8 cellular contexts compared by ENCODE assay signal in the genomic region with DNA sequence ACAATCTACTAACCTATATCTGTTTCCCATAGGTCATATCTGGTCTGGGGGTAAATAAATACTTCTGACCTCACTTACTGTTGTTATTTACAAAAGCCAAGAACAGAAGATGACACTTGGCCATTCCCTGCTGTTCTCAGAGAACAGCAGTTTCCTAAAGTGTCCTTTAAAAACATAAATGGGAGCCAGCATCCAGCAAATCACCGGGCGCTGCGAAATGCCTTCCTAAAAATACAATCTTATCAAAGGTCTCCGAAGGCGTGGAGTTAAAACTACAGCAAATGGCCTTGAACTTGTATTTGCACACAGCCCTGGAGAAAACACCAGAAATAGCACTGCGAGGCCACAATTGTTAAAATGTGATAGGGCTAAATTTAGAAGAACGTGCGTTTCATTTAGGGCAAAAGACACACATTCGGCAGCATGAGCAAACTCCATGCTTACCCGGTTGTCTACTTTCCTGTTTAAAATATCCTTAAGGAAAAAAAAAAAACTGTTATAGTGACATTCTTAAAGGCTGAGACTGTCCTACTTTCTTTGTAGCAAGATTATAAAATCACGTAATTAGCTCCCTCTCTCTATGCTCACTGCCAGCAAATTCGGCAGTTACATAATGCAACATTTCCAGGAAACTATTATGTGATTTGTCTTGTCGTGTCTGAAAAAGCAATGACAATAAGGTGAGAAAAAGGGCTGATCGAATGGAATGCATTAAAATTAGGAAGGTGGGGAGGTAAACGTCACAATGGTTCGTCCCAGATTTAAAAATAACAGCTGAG. TPM values are rescaled to one million over a fixed set of nuclear protein-coding genes. Genes with fewer than 3 reads are reported as not detected.
DNase-seq lines count a peak whose midpoint lies in the region; TF ChIP-seq lines count a peak whose summit lies in the region.

No MANE protein-coding gene starts in this region.

- H3K9ac ChIP-seq in liver (ENCODE audit: low read depth in 1 of 2, low read length in 2 of 2) = peak overlapping the region; percentile 88 to 95

- peak overlapping the region; percentile 71 to 94 (median 92) for H3K4me3 ChIP-seq in liver (ENCODE audit: low read depth in 1 of 3, low read length in 3 of 3)
- peak overlapping the region; percentile 68 to 82 for H3K4me3 ChIP-seq in testis

- H3K4me1 ChIP-seq in liver (ENCODE audit: control insufficient read depth in 4 of 4, insufficient read depth in 4 of 4, low read length in 3 of 4) (peaks cover 0 to 27% (median 19%) of the 10 kb centered on the region in 4 donors), testis (peaks cover 42% of the 10 kb centered on the region)

- peak; percentile 15 for DNase-seq in Daoy (ENCODE audit: low read depth)
- peak; percentile 32 for DNase-seq in NAMALWA (ENCODE audit: low spot score)
- DNase-seq in caudate nucleus (lab: John Stamatoyannopoulos, UW) = peak in 14 of 61 donors; percentile 5 to 64 (median 28)
- DNase-seq in testis = peak; percentile 74
- DNase-seq in Kasumi-1 (lab: John Stamatoyannopoulos, UW) = no peak
- no peak for DNase-seq in NCI-H2196 (lab: John Stamatoyannopoulos, UW; ENCODE audit: unreplicated experiment)
- no peak for DNase-seq in NCI-H2081 treated with DMSO at 0.1 percent for 48 hours (lab: John Stamatoyannopoulos, UW)

- no peaks in the 10 kb centered on the region for H3K9me3 ChIP-seq in liver (ENCODE audit: control insufficient read depth in 4 of 4, low read length in 3 of 4)
- no peaks in the 10 kb centered on the region for H3K9me3 ChIP-seq in testis

- no peaks in the 10 kb centered on the region for H3K27me3 ChIP-seq in liver (ENCODE audit: control insufficient read depth in 4 of 4, insufficient read depth in 4 of 4, low read length in 3 of 4)
- no peaks in the 10 kb centered on the region for H3K27me3 ChIP-seq in testis

- no peak for TF ChIP-seq RAD21 in liver (IDR thresholded peaks at IDR 0.05)

- intact Hi-C loops in testis (cut with DNase I; ENCODE audit: low total_unique reads) = no loop called here

- TF ChIP-seq POLR2A in testis (IDR thresholded peaks at IDR 0.05) = no peak

- WGBS in liver = 4% methylated on average over 16 of the region's 16 CpGs
- WGBS in testis, 2 donors = 0 to 1% methylated on average over 16 of the region's 16 CpGs

- TF ChIP-seq CTCF in liver (IDR thresholded peaks at IDR 0.05; ENCODE audit: low read depth, low read length, missing input control) (no peak), testis (IDR thresholded peaks at IDR 0.05) (peak in 1 of 3 experiments; percentile 5)

- H3K27ac ChIP-seq in caudate nucleus (ENCODE audit: low read depth, low read length) = peak overlapping the region; percentile 91
- peak overlapping the region; percentile 98 to 99 for H3K27ac ChIP-seq in liver (ENCODE audit: low read depth in 1 of 2, low read length in 2 of 2)
- peak overlapping the region; percentile 87 to 94 for H3K27ac ChIP-seq in testis

- H3K36me3 ChIP-seq in liver (ENCODE audit: control insufficient read depth in 4 of 4, insufficient read depth in 3 of 4, low read depth in 1 of 4, low read length in 3 of 4) (no peaks in the 10 kb centered on the region), testis (ENCODE audit: low read depth, missing control alignments) (no peaks in the 10 kb centered on the region)

TF ChIP-seq in liver, 16 proteins besides CTCF, POLR2A, EP300 and RAD21:
- TF ChIP-seq HNF4A (conservative IDR thresholded peaks at IDR 0.05) (peak; percentile 26 to 34), FOXA2 (IDR thresholded peaks at IDR 0.05) (no peak), JUND (IDR thresholded peaks at IDR 0.05) (peak in 1 of 2 donors; percentile 9), SP1 (IDR thresholded peaks at IDR 0.05) (peak; percentile 20), HNF4G (IDR thresholded peaks at IDR 0.05) (no peak), GABPA (IDR thresholded peaks at IDR 0.05 in 1 of 2, conservative IDR thresholded peaks at IDR 0.05 in 1 of 2) (no peak), TAF1 (conservative IDR thresholded peaks at IDR 0.05) (no peak), EGR1 (IDR thresholded peaks at IDR 0.05; ENCODE audit: low read depth in 2 of 2) (peak in 1 of 2 donors; percentile 11), RXRA (IDR thresholded peaks at IDR 0.05) (no peak), FOXA1 (IDR thresholded peaks at IDR 0.05) (no peak), NR2F2 (IDR thresholded peaks at IDR 0.05) (peak; percentile 53), YY1 (IDR thresholded peaks at IDR 0.05) (no peak)
- TF ChIP-seq, protein P1, sequence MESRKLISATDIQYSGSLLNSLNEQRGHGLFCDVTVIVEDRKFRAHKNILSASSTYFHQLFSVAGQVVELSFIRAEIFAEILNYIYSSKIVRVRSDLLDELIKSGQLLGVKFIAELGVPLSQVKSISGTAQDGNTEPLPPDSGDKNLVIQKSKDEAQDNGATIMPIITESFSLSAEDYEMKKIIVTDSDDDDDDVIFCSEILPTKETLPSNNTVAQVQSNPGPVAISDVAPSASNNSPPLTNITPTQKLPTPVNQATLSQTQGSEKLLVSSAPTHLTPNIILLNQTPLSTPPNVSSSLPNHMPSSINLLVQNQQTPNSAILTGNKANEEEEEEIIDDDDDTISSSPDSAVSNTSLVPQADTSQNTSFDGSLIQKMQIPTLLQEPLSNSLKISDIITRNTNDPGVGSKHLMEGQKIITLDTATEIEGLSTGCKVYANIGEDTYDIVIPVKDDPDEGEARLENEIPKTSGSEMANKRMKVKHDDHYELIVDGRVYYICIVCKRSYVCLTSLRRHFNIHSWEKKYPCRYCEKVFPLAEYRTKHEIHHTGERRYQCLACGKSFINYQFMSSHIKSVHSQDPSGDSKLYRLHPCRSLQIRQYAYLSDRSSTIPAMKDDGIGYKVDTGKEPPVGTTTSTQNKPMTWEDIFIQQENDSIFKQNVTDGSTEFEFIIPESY (IDR thresholded peaks at IDR 0.05) = no peak
- TF ChIP-seq, protein P2, sequence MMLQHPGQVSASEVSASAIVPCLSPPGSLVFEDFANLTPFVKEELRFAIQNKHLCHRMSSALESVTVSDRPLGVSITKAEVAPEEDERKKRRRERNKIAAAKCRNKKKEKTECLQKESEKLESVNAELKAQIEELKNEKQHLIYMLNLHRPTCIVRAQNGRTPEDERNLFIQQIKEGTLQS (IDR thresholded peaks at IDR 0.05) = peak; percentile 5
- TF ChIP-seq, protein P3, sequence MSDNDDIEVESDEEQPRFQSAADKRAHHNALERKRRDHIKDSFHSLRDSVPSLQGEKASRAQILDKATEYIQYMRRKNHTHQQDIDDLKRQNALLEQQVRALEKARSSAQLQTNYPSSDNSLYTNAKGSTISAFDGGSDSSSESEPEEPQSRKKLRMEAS (IDR thresholded peaks at IDR 0.05) = peak; percentile 5
- TF ChIP-seq, protein P4, sequence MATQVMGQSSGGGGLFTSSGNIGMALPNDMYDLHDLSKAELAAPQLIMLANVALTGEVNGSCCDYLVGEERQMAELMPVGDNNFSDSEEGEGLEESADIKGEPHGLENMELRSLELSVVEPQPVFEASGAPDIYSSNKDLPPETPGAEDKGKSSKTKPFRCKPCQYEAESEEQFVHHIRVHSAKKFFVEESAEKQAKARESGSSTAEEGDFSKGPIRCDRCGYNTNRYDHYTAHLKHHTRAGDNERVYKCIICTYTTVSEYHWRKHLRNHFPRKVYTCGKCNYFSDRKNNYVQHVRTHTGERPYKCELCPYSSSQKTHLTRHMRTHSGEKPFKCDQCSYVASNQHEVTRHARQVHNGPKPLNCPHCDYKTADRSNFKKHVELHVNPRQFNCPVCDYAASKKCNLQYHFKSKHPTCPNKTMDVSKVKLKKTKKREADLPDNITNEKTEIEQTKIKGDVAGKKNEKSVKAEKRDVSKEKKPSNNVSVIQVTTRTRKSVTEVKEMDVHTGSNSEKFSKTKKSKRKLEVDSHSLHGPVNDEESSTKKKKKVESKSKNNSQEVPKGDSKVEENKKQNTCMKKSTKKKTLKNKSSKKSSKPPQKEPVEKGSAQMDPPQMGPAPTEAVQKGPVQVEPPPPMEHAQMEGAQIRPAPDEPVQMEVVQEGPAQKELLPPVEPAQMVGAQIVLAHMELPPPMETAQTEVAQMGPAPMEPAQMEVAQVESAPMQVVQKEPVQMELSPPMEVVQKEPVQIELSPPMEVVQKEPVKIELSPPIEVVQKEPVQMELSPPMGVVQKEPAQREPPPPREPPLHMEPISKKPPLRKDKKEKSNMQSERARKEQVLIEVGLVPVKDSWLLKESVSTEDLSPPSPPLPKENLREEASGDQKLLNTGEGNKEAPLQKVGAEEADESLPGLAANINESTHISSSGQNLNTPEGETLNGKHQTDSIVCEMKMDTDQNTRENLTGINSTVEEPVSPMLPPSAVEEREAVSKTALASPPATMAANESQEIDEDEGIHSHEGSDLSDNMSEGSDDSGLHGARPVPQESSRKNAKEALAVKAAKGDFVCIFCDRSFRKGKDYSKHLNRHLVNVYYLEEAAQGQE (IDR thresholded peaks at IDR 0.05) = peak; percentile 30

RNA-seq across cellular contexts. Expression of a gene that starts 1.5 kb away (rescaled TPM):
- 10.3 and 10.4 TPM in 2 replicates for total RNA-seq in Daoy (2014; rRNA removed; shearing (Covaris generic))
- total RNA-seq in liver (10 to 100 TPM in 1 of 2 donors, 1 to 10 TPM in 1; 6.6 to 20.2 TPM), testis (10 to 100 TPM; 25.3 to 30.5 TPM)
- polyA plus RNA-seq in liver (10 to 100 TPM in 1 of 2 donors, 1 to 10 TPM in 1; 7.0 to 10.1 TPM), testis (ENCODE audit: insufficient read depth, low read depth, low replicate concordance) (34.8 TPM)

Comparison
In these comparisons a context has a peak if more than half of its experiments do, and no peak if none do; other contexts are left out.
1. DNase-seq: peak in Daoy (single experiment), NAMALWA (single experiment) and testis (single experiment); none in Kasumi-1 (0 of 2), NCI-H2196 (single experiment) and NCI-H2081 treated with DMSO at 0.1 percent for 48 hours (single experiment).
2. Peak in every context shown above with its lines, with median percentiles within 50 percentile points of each other: H3K27ac ChIP-seq.